Comparison of ENCODE assay signal across 8 cellular contexts in the genomic region with DNA sequence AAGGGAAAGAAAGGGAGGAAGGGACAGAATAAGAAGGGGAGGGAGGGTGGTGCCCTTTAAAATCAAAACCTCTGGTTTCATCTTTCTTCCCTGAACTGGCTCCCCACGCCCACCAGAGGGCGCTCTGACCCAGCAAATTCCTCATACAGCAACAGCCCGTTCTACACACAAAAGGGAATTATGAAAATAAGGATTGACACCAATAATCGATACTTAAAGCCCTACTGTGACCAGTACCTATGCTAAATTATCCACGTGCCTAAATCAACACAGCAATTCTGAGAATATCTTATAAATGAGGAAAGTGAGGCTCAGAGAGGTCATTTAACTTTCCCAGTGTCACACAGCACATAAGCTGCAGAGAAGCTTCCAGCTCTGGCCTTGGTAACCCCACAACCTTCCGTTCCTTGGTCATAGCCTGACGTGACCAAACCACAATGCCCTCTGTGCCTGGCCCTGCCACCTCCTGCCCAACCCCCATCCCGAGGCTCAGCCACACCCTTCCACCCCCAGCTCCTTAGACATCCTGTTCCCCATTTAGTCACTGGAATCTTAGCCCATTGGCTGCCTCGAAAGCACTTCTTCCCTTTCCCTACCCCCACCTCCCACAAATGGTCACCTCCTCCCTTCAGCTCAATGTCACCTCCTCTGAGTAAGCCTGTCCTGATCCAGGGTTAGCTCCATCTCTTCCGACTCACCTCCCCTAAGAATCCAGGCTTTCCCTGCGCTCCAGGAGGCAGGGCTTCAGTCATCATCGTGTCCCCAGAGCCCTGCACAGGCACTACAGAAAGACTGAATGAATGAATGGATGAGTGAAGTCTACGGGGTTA. TPM values are rescaled to one million over a fixed set of nuclear protein-coding genes. Genes with fewer than 3 reads are reported as not detected.
DNase-seq lines count a peak whose midpoint lies in the region; ATAC-seq, FAIRE-seq and TF ChIP-seq lines count a peak whose summit lies in the region.

No MANE protein-coding gene starts in this region.

- intact Hi-C loops in activated B cell treated with CpG ODN at 0.5 μM for 24 hours (cut with micrococcal nuclease) = loop anchor here (1.0 to 10.0 kb wide), 6 partner anchors 12 to 315 kb away; no protein-coding TSS in a partner anchor

- no peak overlapping the region for H3K4me3 ChIP-seq in bronchial epithelial cell (ENCODE audit: low read depth, low read length)

- no peak overlapping the region for H3K27ac Mint-ChIP-seq in activated B cell treated with CpG ODN at 0.5 μM for 24 hours

- H3K27me3 Mint-ChIP-seq in activated B cell treated with CpG ODN at 0.5 μM for 24 hours = peaks cover 9% of the 10 kb centered on the region

- H3K36me3 ChIP-seq in bronchial epithelial cell (ENCODE audit: control insufficient read depth, insufficient read depth, low read length) = no peaks in the 10 kb centered on the region

- TF ChIP-seq CTCF in activated B cell treated with CpG ODN at 0.5 μM for 24 hours (IDR thresholded peaks at IDR 0.05) (peak; percentile 84), bronchial epithelial cell (IDR thresholded peaks at IDR 0.05; ENCODE audit: insufficient read depth, low read length, severe bottlenecking) (peak; percentile 83)

- no peaks in the 10 kb centered on the region for H3K9me3 Mint-ChIP-seq in activated B cell treated with CpG ODN at 0.5 μM for 24 hours

- no peaks in the 10 kb centered on the region for H3K36me3 Mint-ChIP-seq in activated B cell treated with CpG ODN at 0.5 μM for 24 hours (ENCODE audit: low read depth)

- DNase-seq in activated gamma-delta T cell treated with Interleukin-2 at 50 U/mL for 16 hours = peak; percentile 75
- DNase-seq in activated gamma-delta T cell (lab: John Stamatoyannopoulos, UW) = no peak
- peak; percentile 20 for DNase-seq in NCI-H2107 treated with DMSO at 0.1 percent for 48 hours (lab: John Stamatoyannopoulos, UW; ENCODE audit: unreplicated experiment)
- peak; percentile 63 for DNase-seq in activated B cell treated with CpG ODN at 0.5 μM for 24 hours
- peak; percentile 55 for DNase-seq in bronchial epithelial cell (ENCODE audit: low read depth)
- peak; percentile 31 for DNase-seq in kidney glomerular epithelial cell (lab: John Stamatoyannopoulos, UW)
- DNase-seq in stimulated activated CD4-positive, alpha-beta T cell treated with anti-CD3 and anti-CD28 coated beads, Interleukin-4, amount 100 ng/mL, for 48 hours (ENCODE audit: low read depth in 2 of 2) = peak; percentile 61 to 63

- POLR2A ChIA-PET in activated B cell treated with CpG ODN at 0.5 μM for 24 hours (lab: Charles Lee) = interaction anchor here (1.5 kb wide), 1 partner anchor 132 kb away, joined by 5 read pairs; no protein-coding TSS in a partner anchor

- H3K4me1 Mint-ChIP-seq in activated B cell treated with CpG ODN at 0.5 μM for 24 hours = peaks cover 10% of the 10 kb centered on the region

- ATAC-seq in activated B cell treated with CpG ODN at 0.5 μM for 24 hours (ENCODE audit: low read depth) (peak; percentile 72), GM19023 (IDR thresholded peaks at IDR 0.05; ENCODE audit: unreplicated experiment) (no peak)

- FAIRE-seq in bronchial epithelial cell (lab: Jason Lieb, UNC) = peak; percentile 92

- CTCF ChIA-PET in activated B cell treated with CpG ODN at 0.5 μM for 24 hours (lab: Charles Lee) = interaction anchor here (0.6 to 2.7 kb wide), 14 partner anchors 9 to 310 kb away, joined by 3 to 52 read pairs (median 4); a partner anchor contains a TSS

- no peak overlapping the region for H3K4me3 Mint-ChIP-seq in activated B cell treated with CpG ODN at 0.5 μM for 24 hours

- no peaks in the 10 kb centered on the region for H3K27me3 ChIP-seq in bronchial epithelial cell (ENCODE audit: control insufficient read depth, insufficient read depth, low read length)

RNA-seq across cellular contexts. Expression of a gene that starts 34.2 kb away (rescaled TPM):
- total RNA-seq in activated B cell treated with CpG ODN at 0.5 μM for 24 hours (0.04 TPM in 1 of 2 replicates, not detected in the other), bronchial epithelial cell (under 0.01 TPM in 2 replicates)

RNA-seq across cellular contexts. Expression of a gene that starts 58.5 kb away (rescaled TPM):
- not detected in 2 replicates for total RNA-seq in activated B cell treated with CpG ODN at 0.5 μM for 24 hours
- 0.79 and 4.2 TPM in 2 replicates for total RNA-seq in bronchial epithelial cell
